8 cellular contexts compared by ENCODE assay signal in genomic region chr10:68406111-68406814, GRCh38. TPM values are rescaled to one million over a fixed set of nuclear protein-coding genes. Genes with fewer than 3 reads are reported as not detected.
A peak's percentile ranks its signal among the peaks of the same experiment; 100 is the strongest.
DNase-seq lines count a peak whose midpoint lies in the region; ATAC-seq and TF ChIP-seq lines count a peak whose summit lies in the region.

No MANE protein-coding gene starts in this region.

- H3K9me3 ChIP-seq in SK-N-SH (no peaks in the 10 kb centered on the region), iPS-15b (ENCODE audit: control insufficient read depth, insufficient read depth, low read length) (no peaks in the 10 kb centered on the region)

- H3K36me3 ChIP-seq in SK-N-SH (replicated peaks in 1 of 2; ENCODE audit: control insufficient read depth in 1 of 2, insufficient read depth in 2 of 2, low read length in 1 of 2): peaks cover 3 to 11% of the 10 kb centered on the region in 2 experiments
- H3K36me3 ChIP-seq in iPS-15b (ENCODE audit: control insufficient read depth, insufficient read depth, low read length): no peaks in the 10 kb centered on the region

- ATAC-seq in GM21717 (IDR thresholded peaks at IDR 0.05; ENCODE audit: unreplicated experiment) (peak; percentile 51), sciatic nerve (peak; percentile 78)

- peak overlapping the region; percentile 19 to 96 (median 63) for H3K27ac Mint-ChIP-seq in IgD-negative memory B cell

- H2AFZ ChIP-seq in SK-N-SH (ENCODE audit: low read depth): peak overlapping the region; percentile 42

- TF ChIP-seq EP300 in SK-N-SH (IDR thresholded peaks at IDR 0.05; ENCODE audit: borderline replicate concordance in 1 of 2, low read depth in 1 of 2, low read length in 1 of 2): no peak

- no peaks in the 10 kb centered on the region for H3K27me3 Mint-ChIP-seq in IgD-negative memory B cell

- H3F3A ChIP-seq in SK-N-SH (replicated peaks; ENCODE audit: insufficient read depth): peaks cover 12% of the 10 kb centered on the region

- H3K27me3 ChIP-seq in SK-N-SH (ENCODE audit: insufficient read depth): no peaks in the 10 kb centered on the region
- H3K27me3 ChIP-seq in iPS-15b (ENCODE audit: control insufficient read depth, insufficient read depth, low read length): no peaks in the 10 kb centered on the region

- under 1% methylated on average over 25 of the region's 38 CpGs for WGBS in SK-N-SH (ENCODE audit: low lambda C conversion rate)

- TF ChIP-seq RAD21 in SK-N-SH (IDR thresholded peaks at IDR 0.05; ENCODE audit: low read length): no peak

- CTCF ChIA-PET in SK-N-SH (lab: Yijun Ruan, JAX): interaction anchor here (0.6 to 1.5 kb wide), 20 partner anchors 12 to 523 kb away, joined by 3 to 10 read pairs (median 3); no protein-coding TSS in a partner anchor

- H3K4me3 ChIP-seq in GM08714 (ENCODE audit: low read length) (peak overlapping the region; percentile 98), SK-N-SH (ENCODE audit: low read depth in 2 of 2, low read length in 1 of 2) (peak overlapping the region; percentile 79 to 94), iPS-15b (ENCODE audit: low read depth, low read length) (peak overlapping the region; percentile 81)

- peaks cover 20% of the 10 kb centered on the region for H4K20me1 ChIP-seq in SK-N-SH (ENCODE audit: insufficient read depth)

- H3K27ac ChIP-seq in SK-N-SH (ENCODE audit: low read depth in 2 of 2, low read length in 1 of 2): peak overlapping the region; percentile 88 to 89

- intact Hi-C loops in sciatic nerve (cut with DNase I): no loop called here

- H3K9me3 Mint-ChIP-seq in IgD-negative memory B cell: no peaks in the 10 kb centered on the region

- peaks cover 11 to 17% (median 14%) of the 10 kb centered on the region in 3 donors for H3K4me1 Mint-ChIP-seq in IgD-negative memory B cell

- H3K9ac ChIP-seq in SK-N-SH (peak overlapping the region; percentile 98), iPS-15b (ENCODE audit: low read depth, low read length) (peak overlapping the region; percentile 81)

- no peak for TF ChIP-seq CTCF in SK-N-SH (IDR thresholded peaks at IDR 0.05)

- peak overlapping the region; percentile 89 to 96 (median 92) for H3K4me3 Mint-ChIP-seq in IgD-negative memory B cell

- H3K36me3 Mint-ChIP-seq in IgD-negative memory B cell: no peaks in the 10 kb centered on the region

- peaks cover 58% of the 10 kb centered on the region for H3K79me2 ChIP-seq in SK-N-SH (ENCODE audit: insufficient read depth)

- POLR2A ChIA-PET in SK-N-SH (lab: Yijun Ruan, JAX): interaction anchor here (0.7 to 2.1 kb wide), 4 partner anchors 8 to 494 kb away, joined by 3 to 6 read pairs (median 4); partner anchors contain the start of genes HNRNPH3 and STOX1

- H3K4me1 ChIP-seq in SK-N-SH (ENCODE audit: control insufficient read depth in 1 of 2, insufficient read depth in 2 of 2, low read depth in 1 of 2, low read length in 1 of 2) (peaks cover 0 to 5% of the 10 kb centered on the region in 2 experiments; a peak in 2 of 4 replicates), iPS-15b (ENCODE audit: control insufficient read depth, insufficient read depth, low read length) (peaks cover 6% of the 10 kb centered on the region)

- DNase-seq in SK-N-SH: peak; percentile 84
- peak; percentile 40 for DNase-seq in brain pericyte (ENCODE audit: low read depth, low spot score)
- peak; percentile 66 for DNase-seq in sciatic nerve (ENCODE audit: low spot score)
- no peak for DNase-seq in effector CD4-positive, alpha-beta T cell

- peak overlapping the region; percentile 73 for H3K4me2 ChIP-seq in SK-N-SH

- H3K9me2 ChIP-seq in SK-N-SH: no peaks in the 10 kb centered on the region

TF ChIP-seq in SK-N-SH, 30 proteins besides CTCF, POLR2A, EP300 and RAD21:
- TF ChIP-seq NRF1 (IDR thresholded peaks at IDR 0.05; ENCODE audit: low read depth, low read length) (no peak), MAX (IDR thresholded peaks at IDR 0.05; ENCODE audit: low read depth) (peak; percentile 33; the same call in 1 of the 2 replicates), POLR2AphosphoS5 (IDR thresholded peaks at IDR 0.05; ENCODE audit: low read depth, low read length) (peak; percentile 42; the same call in 1 of the 2 replicates), SIN3A (IDR thresholded peaks at IDR 0.05; ENCODE audit: borderline replicate concordance, low read depth, low read length) (peak; percentile 77; the same call in 1 of the 2 replicates), MXI1 (IDR thresholded peaks at IDR 0.05; ENCODE audit: low read depth, low read length) (peak; percentile 93)

RNA-seq across cellular contexts. Expression of gene RUFY2, which starts 0.8 kb away (rescaled TPM):
- polyA plus RNA-seq in IgD-negative memory B cell (7.5 TPM), SK-N-SH (2012; rRNA removed) (6.2 and 9.0 TPM in 2 replicates)
- polyA plus RNA-seq in SK-N-SH (2012; cell fraction: cytosol; rRNA removed): 8.0 and 9.2 TPM in 2 replicates
- polyA plus RNA-seq in SK-N-SH (2012; cell fraction: nucleus; rRNA removed): 7.2 and 17.6 TPM in 2 replicates
- 52.3 TPM for total RNA-seq in sciatic nerve
